Comparison of ENCODE assay signal across 1 cellular context in the genomic region with DNA sequence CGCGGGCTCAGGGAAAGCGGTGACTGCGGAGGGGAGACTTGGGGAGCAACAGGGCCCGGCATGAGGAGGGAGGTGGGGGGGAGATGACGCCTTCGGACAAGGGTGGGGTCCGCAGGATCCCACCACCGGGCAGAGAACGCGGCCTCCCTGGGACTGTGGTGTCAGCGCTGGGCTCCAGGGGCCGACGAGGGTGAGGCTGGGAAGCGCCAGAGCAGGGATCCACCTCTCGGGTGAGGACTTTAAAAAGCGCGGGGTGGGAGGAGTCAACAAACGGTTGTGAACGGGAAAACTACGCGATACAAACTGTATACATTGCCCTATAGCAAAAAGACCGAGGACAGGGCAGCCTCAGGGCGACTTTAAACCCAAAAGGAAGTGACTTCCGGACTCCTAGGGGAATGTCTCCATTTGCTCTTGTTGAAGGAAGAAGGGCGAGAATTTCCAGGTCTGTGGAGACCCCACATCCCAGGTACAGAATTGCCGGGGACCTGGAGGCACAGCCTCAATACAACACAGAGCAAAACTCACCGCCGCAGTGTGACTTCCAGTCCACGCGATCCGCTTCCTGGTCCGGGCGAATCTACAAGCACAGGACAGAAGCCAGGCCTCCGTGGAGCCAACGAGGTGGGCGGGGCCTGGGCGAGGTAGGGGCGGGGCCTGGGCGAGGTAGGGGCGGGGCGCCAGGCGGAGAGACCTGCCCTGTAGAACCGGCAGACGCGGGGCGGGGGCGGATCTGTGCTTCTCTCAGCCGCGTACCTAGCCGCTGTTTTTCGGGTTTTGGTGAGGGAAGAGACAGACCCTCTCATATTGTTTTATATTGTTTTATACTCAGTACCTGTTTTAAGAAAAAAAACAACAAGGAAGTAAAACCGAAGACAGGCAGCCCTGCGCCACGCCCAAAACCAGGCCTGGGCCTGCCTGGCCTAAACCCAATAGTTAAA.
TF ChIP-seq lines count a peak whose summit lies in the region.

Gene ZNF888, minus strand, starts transcription at position 588 of the 941 bp plus-strand sequence. CDS start 5,555 bp downstream, outside the sequence.

TF ChIP-seq in GM12878, 131 proteins besides CTCF, POLR2A, EP300 and RAD21 (continued from another document and continues in another):
- TF ChIP-seq RB1 (IDR thresholded peaks at IDR 0.05; ENCODE audit: borderline replicate concordance) (0 out of 2 replicates have a peak, but pooled peaks have one; percentile 16), ASH2L (IDR thresholded peaks at IDR 0.05; ENCODE audit: borderline replicate concordance, low read depth) (no peak), SMAD5 (IDR thresholded peaks at IDR 0.05; ENCODE audit: low read depth) (no peak; the same call in 1 of the 2 replicates), MYC (IDR thresholded peaks at IDR 0.05; ENCODE audit: insufficient read depth, insufficient read length, insufficient replicate concordance, low read length, severe bottlenecking) (no peak), KLF5 (IDR thresholded peaks at IDR 0.05; ENCODE audit: partially characterized antibody) (peak; percentile 76), SREBF2 (IDR thresholded peaks at IDR 0.05; ENCODE audit: low read length) (no peak), PAX5 (IDR thresholded peaks at IDR 0.05; ENCODE audit: borderline replicate concordance, low read depth, low read length) (no peak), RUNX3 (IDR thresholded peaks at IDR 0.05; ENCODE audit: low read length) (no peak), NRF1 (conservative IDR thresholded peaks at IDR 0.05; ENCODE audit: low read depth, low read length) (no peak), ZNF207 (IDR thresholded peaks at IDR 0.05; ENCODE audit: borderline replicate concordance) (peak; percentile 79), ZNF592 (IDR thresholded peaks at IDR 0.05) (no peak), MEF2A (IDR thresholded peaks at IDR 0.05; ENCODE audit: insufficient read depth, low read depth, low read length) (no peak), NFXL1 (IDR thresholded peaks at IDR 0.05; ENCODE audit: borderline replicate concordance) (no peak), FOS (IDR thresholded peaks at IDR 0.05; ENCODE audit: borderline replicate concordance, extremely low read depth, insufficient read length) (no peak), RCOR1 (conservative IDR thresholded peaks at IDR 0.05; ENCODE audit: low read depth, low read length) (no peak), FOXM1 (IDR thresholded peaks at IDR 0.05; ENCODE audit: low read depth, low read length) (no peak), RELA (IDR thresholded peaks at IDR 0.05; ENCODE audit: borderline replicate concordance, partially characterized antibody) (no peak), GABPA (IDR thresholded peaks at IDR 0.05; ENCODE audit: low read depth) (no peak), TCF7 (IDR thresholded peaks at IDR 0.05; ENCODE audit: borderline replicate concordance) (no peak), ZNF384 (IDR thresholded peaks at IDR 0.05; ENCODE audit: borderline replicate concordance, low read depth, low read length) (no peak), DPF2 (IDR thresholded peaks at IDR 0.05) (no peak), PML (IDR thresholded peaks at IDR 0.05; ENCODE audit: low read length) (no peak; the same call in 1 of the 2 replicates), CHD2 (IDR thresholded peaks at IDR 0.05; ENCODE audit: borderline replicate concordance, low read depth, low read length) (peak; percentile 80), ATF3 (IDR thresholded peaks at IDR 0.05; ENCODE audit: borderline replicate concordance, extremely low read depth, low read depth, low read length) (no peak), ATF7 (IDR thresholded peaks at IDR 0.05; ENCODE audit: low read depth) (no peak; the same call in 1 of the 2 replicates), ZBED1 (IDR thresholded peaks at IDR 0.05; ENCODE audit: borderline replicate concordance) (no peak), BCL11A (IDR thresholded peaks at IDR 0.05; ENCODE audit: low read depth, low read length) (no peak), NR2C2 (IDR thresholded peaks at IDR 0.05; ENCODE audit: borderline replicate concordance, control insufficient read depth, insufficient read length, low read depth) (no peak)
- TF ChIP-seq, protein P1, sequence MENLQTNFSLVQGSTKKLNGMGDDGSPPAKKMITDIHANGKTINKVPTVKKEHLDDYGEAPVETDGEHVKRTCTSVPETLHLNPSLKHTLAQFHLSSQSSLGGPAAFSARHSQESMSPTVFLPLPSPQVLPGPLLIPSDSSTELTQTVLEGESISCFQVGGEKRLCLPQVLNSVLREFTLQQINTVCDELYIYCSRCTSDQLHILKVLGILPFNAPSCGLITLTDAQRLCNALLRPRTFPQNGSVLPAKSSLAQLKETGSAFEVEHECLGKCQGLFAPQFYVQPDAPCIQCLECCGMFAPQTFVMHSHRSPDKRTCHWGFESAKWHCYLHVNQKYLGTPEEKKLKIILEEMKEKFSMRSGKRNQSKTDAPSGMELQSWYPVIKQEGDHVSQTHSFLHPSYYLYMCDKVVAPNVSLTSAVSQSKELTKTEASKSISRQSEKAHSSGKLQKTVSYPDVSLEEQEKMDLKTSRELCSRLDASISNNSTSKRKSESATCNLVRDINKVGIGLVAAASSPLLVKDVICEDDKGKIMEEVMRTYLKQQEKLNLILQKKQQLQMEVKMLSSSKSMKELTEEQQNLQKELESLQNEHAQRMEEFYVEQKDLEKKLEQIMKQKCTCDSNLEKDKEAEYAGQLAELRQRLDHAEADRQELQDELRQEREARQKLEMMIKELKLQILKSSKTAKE (IDR thresholded peaks at IDR 0.05; ENCODE audit: low read depth, poor library complexity, severe bottlenecking) = peak; percentile 53
- TF ChIP-seq, protein P2, sequence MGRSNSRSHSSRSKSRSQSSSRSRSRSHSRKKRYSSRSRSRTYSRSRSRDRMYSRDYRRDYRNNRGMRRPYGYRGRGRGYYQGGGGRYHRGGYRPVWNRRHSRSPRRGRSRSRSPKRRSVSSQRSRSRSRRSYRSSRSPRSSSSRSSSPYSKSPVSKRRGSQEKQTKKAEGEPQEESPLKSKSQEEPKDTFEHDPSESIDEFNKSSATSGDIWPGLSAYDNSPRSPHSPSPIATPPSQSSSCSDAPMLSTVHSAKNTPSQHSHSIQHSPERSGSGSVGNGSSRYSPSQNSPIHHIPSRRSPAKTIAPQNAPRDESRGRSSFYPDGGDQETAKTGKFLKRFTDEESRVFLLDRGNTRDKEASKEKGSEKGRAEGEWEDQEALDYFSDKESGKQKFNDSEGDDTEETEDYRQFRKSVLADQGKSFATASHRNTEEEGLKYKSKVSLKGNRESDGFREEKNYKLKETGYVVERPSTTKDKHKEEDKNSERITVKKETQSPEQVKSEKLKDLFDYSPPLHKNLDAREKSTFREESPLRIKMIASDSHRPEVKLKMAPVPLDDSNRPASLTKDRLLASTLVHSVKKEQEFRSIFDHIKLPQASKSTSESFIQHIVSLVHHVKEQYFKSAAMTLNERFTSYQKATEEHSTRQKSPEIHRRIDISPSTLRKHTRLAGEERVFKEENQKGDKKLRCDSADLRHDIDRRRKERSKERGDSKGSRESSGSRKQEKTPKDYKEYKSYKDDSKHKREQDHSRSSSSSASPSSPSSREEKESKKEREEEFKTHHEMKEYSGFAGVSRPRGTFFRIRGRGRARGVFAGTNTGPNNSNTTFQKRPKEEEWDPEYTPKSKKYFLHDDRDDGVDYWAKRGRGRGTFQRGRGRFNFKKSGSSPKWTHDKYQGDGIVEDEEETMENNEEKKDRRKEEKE (IDR thresholded peaks at IDR 0.05) = no peak
- TF ChIP-seq, protein P3, sequence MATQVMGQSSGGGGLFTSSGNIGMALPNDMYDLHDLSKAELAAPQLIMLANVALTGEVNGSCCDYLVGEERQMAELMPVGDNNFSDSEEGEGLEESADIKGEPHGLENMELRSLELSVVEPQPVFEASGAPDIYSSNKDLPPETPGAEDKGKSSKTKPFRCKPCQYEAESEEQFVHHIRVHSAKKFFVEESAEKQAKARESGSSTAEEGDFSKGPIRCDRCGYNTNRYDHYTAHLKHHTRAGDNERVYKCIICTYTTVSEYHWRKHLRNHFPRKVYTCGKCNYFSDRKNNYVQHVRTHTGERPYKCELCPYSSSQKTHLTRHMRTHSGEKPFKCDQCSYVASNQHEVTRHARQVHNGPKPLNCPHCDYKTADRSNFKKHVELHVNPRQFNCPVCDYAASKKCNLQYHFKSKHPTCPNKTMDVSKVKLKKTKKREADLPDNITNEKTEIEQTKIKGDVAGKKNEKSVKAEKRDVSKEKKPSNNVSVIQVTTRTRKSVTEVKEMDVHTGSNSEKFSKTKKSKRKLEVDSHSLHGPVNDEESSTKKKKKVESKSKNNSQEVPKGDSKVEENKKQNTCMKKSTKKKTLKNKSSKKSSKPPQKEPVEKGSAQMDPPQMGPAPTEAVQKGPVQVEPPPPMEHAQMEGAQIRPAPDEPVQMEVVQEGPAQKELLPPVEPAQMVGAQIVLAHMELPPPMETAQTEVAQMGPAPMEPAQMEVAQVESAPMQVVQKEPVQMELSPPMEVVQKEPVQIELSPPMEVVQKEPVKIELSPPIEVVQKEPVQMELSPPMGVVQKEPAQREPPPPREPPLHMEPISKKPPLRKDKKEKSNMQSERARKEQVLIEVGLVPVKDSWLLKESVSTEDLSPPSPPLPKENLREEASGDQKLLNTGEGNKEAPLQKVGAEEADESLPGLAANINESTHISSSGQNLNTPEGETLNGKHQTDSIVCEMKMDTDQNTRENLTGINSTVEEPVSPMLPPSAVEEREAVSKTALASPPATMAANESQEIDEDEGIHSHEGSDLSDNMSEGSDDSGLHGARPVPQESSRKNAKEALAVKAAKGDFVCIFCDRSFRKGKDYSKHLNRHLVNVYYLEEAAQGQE (IDR thresholded peaks at IDR 0.05; ENCODE audit: low read depth, low read length) = no peak
- TF ChIP-seq, protein P4, sequence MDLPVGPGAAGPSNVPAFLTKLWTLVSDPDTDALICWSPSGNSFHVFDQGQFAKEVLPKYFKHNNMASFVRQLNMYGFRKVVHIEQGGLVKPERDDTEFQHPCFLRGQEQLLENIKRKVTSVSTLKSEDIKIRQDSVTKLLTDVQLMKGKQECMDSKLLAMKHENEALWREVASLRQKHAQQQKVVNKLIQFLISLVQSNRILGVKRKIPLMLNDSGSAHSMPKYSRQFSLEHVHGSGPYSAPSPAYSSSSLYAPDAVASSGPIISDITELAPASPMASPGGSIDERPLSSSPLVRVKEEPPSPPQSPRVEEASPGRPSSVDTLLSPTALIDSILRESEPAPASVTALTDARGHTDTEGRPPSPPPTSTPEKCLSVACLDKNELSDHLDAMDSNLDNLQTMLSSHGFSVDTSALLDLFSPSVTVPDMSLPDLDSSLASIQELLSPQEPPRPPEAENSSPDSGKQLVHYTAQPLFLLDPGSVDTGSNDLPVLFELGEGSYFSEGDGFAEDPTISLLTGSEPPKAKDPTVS (IDR thresholded peaks at IDR 0.05; ENCODE audit: low read depth, low read length) = no peak
- TF ChIP-seq, protein P5, sequence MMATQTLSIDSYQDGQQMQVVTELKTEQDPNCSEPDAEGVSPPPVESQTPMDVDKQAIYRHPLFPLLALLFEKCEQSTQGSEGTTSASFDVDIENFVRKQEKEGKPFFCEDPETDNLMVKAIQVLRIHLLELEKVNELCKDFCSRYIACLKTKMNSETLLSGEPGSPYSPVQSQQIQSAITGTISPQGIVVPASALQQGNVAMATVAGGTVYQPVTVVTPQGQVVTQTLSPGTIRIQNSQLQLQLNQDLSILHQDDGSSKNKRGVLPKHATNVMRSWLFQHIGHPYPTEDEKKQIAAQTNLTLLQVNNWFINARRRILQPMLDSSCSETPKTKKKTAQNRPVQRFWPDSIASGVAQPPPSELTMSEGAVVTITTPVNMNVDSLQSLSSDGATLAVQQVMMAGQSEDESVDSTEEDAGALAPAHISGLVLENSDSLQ (IDR thresholded peaks at IDR 0.05) = no peak
